ENCODE assay signal across 11 cellular contexts in genomic region chr5:17359451-17359965, GRCh38.
DNase-seq lines count a peak whose midpoint lies in the region; ATAC-seq and TF ChIP-seq lines count a peak whose summit lies in the region.
"Had no signal": no experiment of that assay in that cellular context is flagged by ENCODE, and none has a peak within 500 bp of the region (broad histone marks: within the 10 kb centered on the region; RNA-seq: fewer than 3 reads in every experiment).

No MANE protein-coding gene starts in this region.

- ATAC-seq in foreskin keratinocyte (peak; percentile 63), upper lobe of right lung (peak; percentile 73), HG02970 (IDR thresholded peaks at IDR 0.05; ENCODE audit: low FRiP score, unreplicated experiment) (no peak), HG03039 (IDR thresholded peaks at IDR 0.05; ENCODE audit: unreplicated experiment) (no peak)

- in situ Hi-C loops in astrocyte of the cerebellum (cut with HindIII; ENCODE audit: low sequenced_read_pairs), result no loop called here

- H3K4me3 ChIP-seq in HFF-Myc (replicated peaks; ENCODE audit: low read depth, low read length) (no peak overlapping the region), astrocyte of the cerebellum (ENCODE audit: low read depth, low read length) (no peak overlapping the region), upper lobe of right lung (no peak overlapping the region)

- no peaks in the 10 kb centered on the region for H3K36me3 ChIP-seq in upper lobe of right lung

- H3K9me3 ChIP-seq in upper lobe of right lung, result no peaks in the 10 kb centered on the region

- TF ChIP-seq CTCF in HFF-Myc (IDR thresholded peaks at IDR 0.05; ENCODE audit: low read depth, low read length, missing control alignments) (no peak), astrocyte of the cerebellum (IDR thresholded peaks at IDR 0.05; ENCODE audit: low read depth, low read length, missing control alignments) (no peak), foreskin keratinocyte (conservative IDR thresholded peaks at IDR 0.05) (no peak), upper lobe of right lung (IDR thresholded peaks at IDR 0.05) (no peak)

- H3K4me1 ChIP-seq in foreskin keratinocyte (peaks cover 12% of the 10 kb centered on the region), upper lobe of right lung (no peaks in the 10 kb centered on the region)

- intact Hi-C loops in upper lobe of right lung (cut with DNase I), result no loop called here

- H3K27ac ChIP-seq in foreskin keratinocyte (no peak overlapping the region), upper lobe of right lung (no peak overlapping the region)

- peak; percentile 74 for DNase-seq in HFF-Myc (ENCODE audit: extremely low read depth, low read depth)
- peak; percentile 92 for DNase-seq in astrocyte of the cerebellum (ENCODE audit: low read depth)
- peak; percentile 64 to 78 for DNase-seq in foreskin keratinocyte
- no peak for DNase-seq in upper lobe of right lung
- DNase-seq in DMS53 (lab: John Stamatoyannopoulos, UW), result no peak
- DNase-seq: activated CD4-positive, alpha-beta memory T cell treated with anti-CD3 and anti-CD28 coated beads, Interleukin-2, amount 10 ng/mL, durations not matched to agents 7 days and 5 days; activated naive CD4-positive, alpha-beta T cell treated with anti-CD3 and anti-CD28 coated beads, Interleukin-2, amount 10 ng/mL, durations not matched to agents 7 days and 5 days; NK-92 treated with Interleukin-12 subunit alpha and Interleukin-12 subunit beta, amount 100 ng/mL, for 24 hours; retina had no signal

- H3K27me3 ChIP-seq in foreskin keratinocyte (no peaks in the 10 kb centered on the region), upper lobe of right lung (no peaks in the 10 kb centered on the region)

Comparison
In these comparisons a context has a peak if more than half of its experiments do, and no peak if none do; other contexts are left out.
1. DNase-seq: peak in HFF-Myc (single experiment), astrocyte of the cerebellum (single experiment) and foreskin keratinocyte (2 of 2); none in upper lobe of right lung (single experiment) and DMS53 (single experiment).
2. ATAC-seq: peak in foreskin keratinocyte (single experiment) and upper lobe of right lung (single experiment); none in HG02970 (single experiment) and HG03039 (single experiment).